ENCODE assay signal across 9 cellular contexts in genomic region chr10:6128591-6129383, GRCh38. TPM values are rescaled to one million over a fixed set of nuclear protein-coding genes. Genes with fewer than 3 reads are reported as not detected.
DNase-seq lines count a peak whose midpoint lies in the region; ATAC-seq and TF ChIP-seq lines count a peak whose summit lies in the region.
"Had no signal": no experiment of that assay in that cellular context is flagged by ENCODE, and none has a peak within 500 bp of the region (broad histone marks: within the 10 kb centered on the region; RNA-seq: fewer than 3 reads in every experiment).

No MANE protein-coding gene starts in this region.

- no peak overlapping the region for H3K9ac ChIP-seq in mesendoderm (ENCODE audit: low read length)

- no peaks in the 10 kb centered on the region for H3K79me2 ChIP-seq in mesendoderm (ENCODE audit: control insufficient read depth, insufficient read depth, low read length)

- no CpG with 5 or more reads among the region's 17 CpGs for WGBS in mesendoderm (ENCODE audit: extremely low coverage, insufficient coverage, low lambda C conversion rate)

- no peak overlapping the region for H2BK120ac ChIP-seq in mesendoderm (ENCODE audit: low read depth, low read length)

- no peak overlapping the region for H2BK5ac ChIP-seq in mesendoderm (ENCODE audit: low read length)

- H3K27me3 ChIP-seq in mesendoderm (ENCODE audit: insufficient read depth, low read length, poor library complexity): no peaks in the 10 kb centered on the region

- H3K18ac ChIP-seq in mesendoderm (ENCODE audit: low read length): no peak overlapping the region

- no peaks in the 10 kb centered on the region for H3K36me3 Mint-ChIP-seq in mesothelial cell of epicardium

- H3K4me3 ChIP-seq in coronary artery (peak overlapping the region; percentile 2), mesendoderm (ENCODE audit: low read length) (no peak overlapping the region)

- no peak overlapping the region for H3K56ac ChIP-seq in mesendoderm (ENCODE audit: low read length)

- H3K27ac Mint-ChIP-seq in mesothelial cell of epicardium: no peak overlapping the region

- DNase-seq in Ammon's horn (ENCODE audit: low spot score) (peak; percentile 44), LHCN-M2 (ENCODE audit: low read depth) (peak; percentile 58), coronary artery (ENCODE audit: low spot score) (peak; percentile 68), mesendoderm (peak; percentile 50), mesothelial cell of epicardium (ENCODE audit: low spot score in 2 of 2, unreplicated experiment in 2 of 2) (no peak)
- DNase-seq in activated effector memory CD4-positive, alpha-beta T cell treated with anti-CD3 and anti-CD28 coated beads, Interleukin-2, amount 50 U/mL, for 16 hours: no peak
- DNase-seq: NCI-H748 treated with DMSO at 0.1 percent for 48 hours had no signal

- H3K23ac ChIP-seq in mesendoderm (ENCODE audit: low read length): no peak overlapping the region

- peaks cover 19% of the 10 kb centered on the region for H3K4me1 Mint-ChIP-seq in mesothelial cell of epicardium

- H4K8ac ChIP-seq in mesendoderm (ENCODE audit: low read depth, low read length): no peak overlapping the region

- H3K27ac ChIP-seq in coronary artery (no peak overlapping the region), mesendoderm (ENCODE audit: low read depth, low read length) (no peak overlapping the region)

- no peak overlapping the region for H3K4me2 ChIP-seq in mesendoderm (ENCODE audit: low read length)

- H3K27me3 Mint-ChIP-seq in mesothelial cell of epicardium (ENCODE audit: low read depth): peaks cover 3% of the 10 kb centered on the region

- H3K4ac ChIP-seq in mesendoderm (ENCODE audit: low read depth, low read length): no peak overlapping the region

- H3K4me3 Mint-ChIP-seq in mesothelial cell of epicardium: no peak overlapping the region

- no peak overlapping the region for H2BK15ac ChIP-seq in mesendoderm (replicated peaks; ENCODE audit: low read depth)

- no peak for ATAC-seq in HG03521 (IDR thresholded peaks at IDR 0.05; ENCODE audit: unreplicated experiment)
- no peak for ATAC-seq in HG02678 (IDR thresholded peaks at IDR 0.05; ENCODE audit: unreplicated experiment)

- H3K79me1 ChIP-seq in mesendoderm (ENCODE audit: low read length): no peaks in the 10 kb centered on the region

- no peaks in the 10 kb centered on the region for H3K36me3 ChIP-seq in mesendoderm (ENCODE audit: control insufficient read depth, insufficient read depth, low read length)

- no peak overlapping the region for H4K5ac ChIP-seq in mesendoderm (ENCODE audit: low read length)

- TF ChIP-seq CTCF in coronary artery (IDR thresholded peaks at IDR 0.05) (no peak), mesothelial cell of epicardium (IDR thresholded peaks at IDR 0.05; ENCODE audit: unreplicated experiment) (no peak)

- H3K4me1 ChIP-seq in mesendoderm (ENCODE audit: control insufficient read depth, low read depth, low read length): no peaks in the 10 kb centered on the region

- H2AK5ac ChIP-seq in mesendoderm (ENCODE audit: low read length): no peak overlapping the region

- no peaks in the 10 kb centered on the region for H3K9me3 Mint-ChIP-seq in mesothelial cell of epicardium

RNA-seq across cellular contexts. Expression of gene RBM17, which starts 40.0 kb away (rescaled TPM):
- total RNA-seq in LHCN-M2 (2014; rRNA removed) (29.8 and 39.7 TPM in 2 replicates), mesothelial cell of epicardium (108 to 115 TPM (median 112 TPM) in 3 replicates)
- 41.4 TPM for polyA plus RNA-seq in LHCN-M2 (2012)
- 182 TPM for polyA plus RNA-seq in mesendoderm (2013, experiment 1 of 2)
- 182 TPM for polyA plus RNA-seq in mesendoderm (2013, experiment 2 of 2)

Comparison
In these comparisons a context has a peak if more than half of its experiments do, and no peak if none do; other contexts are left out.
1. DNase-seq: peak in Ammon's horn (single experiment), LHCN-M2 (single experiment), coronary artery (single experiment) and mesendoderm (single experiment); none in activated effector memory CD4-positive, alpha-beta T cell treated with anti-CD3 and anti-CD28 coated beads, Interleukin-2, amount 50 U/mL, for 16 hours (single experiment) and mesothelial cell of epicardium (0 of 2).